Comparison of ENCODE assay signal across 11 cellular contexts in the genomic region with DNA sequence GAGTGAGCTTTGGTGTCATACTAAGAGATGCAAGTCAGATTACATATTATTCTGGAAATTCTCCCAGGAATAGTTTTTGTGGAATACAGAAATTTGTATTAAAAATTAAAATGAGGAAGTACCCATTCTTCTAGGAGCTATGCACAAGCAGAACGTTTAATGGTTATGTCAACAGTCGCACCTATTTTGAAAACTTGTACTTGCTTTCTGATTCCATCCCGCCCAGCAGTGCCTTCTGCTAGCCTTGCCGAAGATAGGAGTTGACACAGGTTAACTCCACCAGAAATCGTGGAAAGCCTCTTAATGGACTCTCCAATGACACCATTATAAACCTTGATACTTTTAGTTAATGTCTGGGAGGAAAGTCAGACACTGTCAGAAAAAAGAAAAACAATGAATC. TPM values are rescaled to one million over a fixed set of nuclear protein-coding genes. Genes with fewer than 3 reads are reported as not detected.
"Had no signal": no experiment of that assay in that cellular context is flagged by ENCODE, and none has a peak within 500 bp of the region (broad histone marks: within the 10 kb centered on the region; RNA-seq: fewer than 3 reads in every experiment).

No MANE protein-coding gene starts in this region.

- ATAC-seq: HCT116 had no signal

- H3K27ac ChIP-seq: GM23248, HL-60, KMS-11 had no signal

- H3K9me3 ChIP-seq: HAP-1 had no signal

- H3K4me3 ChIP-seq: GM23248, HAP-1 had no signal

- H3K36me3 ChIP-seq: HAP-1 had no signal

- H3K9ac ChIP-seq: GM23248, KMS-11 had no signal

- DNase-seq: GM23248, GOT3, HFFc6, KBM-7 had no signal

RNA-seq across cellular contexts. Expression of a gene that starts 6.7 kb away (rescaled TPM):
- total RNA-seq: GM23248, H4, H7, HFFc6, HT-29 had no signal
